In the genomic region with DNA sequence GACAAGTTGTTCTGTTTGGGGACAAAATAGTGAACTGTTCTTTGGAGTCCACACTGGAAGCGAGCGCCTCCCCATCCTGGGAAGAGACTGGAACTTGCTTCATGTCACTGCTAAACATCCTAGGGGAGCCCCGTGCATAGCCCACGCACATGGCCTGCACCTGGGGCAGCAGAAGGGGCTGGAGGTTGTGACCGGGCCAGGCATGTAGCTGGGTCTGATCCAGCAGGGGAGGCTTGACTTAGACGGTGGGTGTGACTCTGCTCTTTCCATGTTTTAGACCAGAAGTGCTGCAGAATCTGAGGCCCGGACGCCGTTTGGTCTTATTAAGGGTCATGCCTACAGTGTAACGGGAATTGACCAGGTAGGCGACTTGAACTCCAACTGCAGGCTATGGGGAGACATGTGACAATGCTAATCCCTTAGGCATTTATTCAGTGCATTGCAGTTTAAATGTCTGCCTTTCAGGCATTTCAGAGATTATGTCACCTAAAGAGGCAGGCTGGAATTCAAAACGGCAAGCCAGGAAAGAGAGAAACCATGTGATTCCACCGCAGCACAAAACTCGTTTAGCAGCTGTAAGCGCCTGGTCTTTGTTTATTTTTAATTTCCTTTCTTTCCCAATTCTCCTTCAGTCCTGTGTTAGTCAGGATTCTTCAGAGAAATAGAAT, we compare ENCODE assay signal across 18 cellular contexts. TPM values are rescaled to one million over a fixed set of nuclear protein-coding genes. Genes with fewer than 3 reads are reported as not detected.
A peak's percentile ranks its signal among the peaks of the same experiment; 100 is the strongest.
DNase-seq lines count a peak whose midpoint lies in the region; FAIRE-seq and TF ChIP-seq lines count a peak whose summit lies in the region.
"Had no signal": no experiment of that assay in that cellular context is flagged by ENCODE, and none has a peak within 500 bp of the region (broad histone marks: within the 10 kb centered on the region; RNA-seq: fewer than 3 reads in every experiment).

No MANE protein-coding gene starts in this region.

- no peak for TF ChIP-seq CTCF in H1 (IDR thresholded peaks at IDR 0.05; ENCODE audit: control extremely low read depth in 1 of 3, insufficient read depth in 1 of 3, low read depth in 1 of 3, low read length in 3 of 3)
- no peak for TF ChIP-seq CTCF in type B pancreatic cell (conservative IDR thresholded peaks at IDR 0.05)
- no peak for TF ChIP-seq CTCF in ovary (IDR thresholded peaks at IDR 0.05)

- H3K23ac ChIP-seq in H1 (ENCODE audit: insufficient read length) (no peak overlapping the region), mesenchymal stem cell (ENCODE audit: low read length in 2 of 2) (peak overlapping the region in 1 of 2 experiments; percentile 87)

- intact Hi-C loops in ovary (cut with DNase I) (no loop called here), posterior vena cava (cut with DNase I) (no loop called here)

- H3K9me3 ChIP-seq in H1 (ENCODE audit: insufficient read depth in 2 of 2, low read depth in 1 of 2, low read length in 1 of 2) (no peaks in the 10 kb centered on the region), mesenchymal stem cell (ENCODE audit: control insufficient read depth, low read length) (peaks cover 3% of the 10 kb centered on the region), ovary (no peaks in the 10 kb centered on the region)
- H3K9me3 ChIP-seq: thoracic aorta had no signal

- TF ChIP-seq EP300 in H1 (IDR thresholded peaks at IDR 0.05; ENCODE audit: borderline replicate concordance in 1 of 2, low read depth in 2 of 2, low read length in 2 of 2) (no peak), ovary (IDR thresholded peaks at IDR 0.05) (no peak)

- H3K4ac ChIP-seq in H1 (replicated peaks; ENCODE audit: insufficient read length, low read depth, low read length), result no peak overlapping the region
- H3K4ac ChIP-seq in mesenchymal stem cell (ENCODE audit: low read depth in 1 of 2, low read length in 2 of 2), result peak overlapping the region in 1 of 2 experiments; percentile 84

- no peaks in the 10 kb centered on the region for H3K23me2 ChIP-seq in H1 (ENCODE audit: low read depth, low read length)

- no peak overlapping the region for H2BK20ac ChIP-seq in H1 (ENCODE audit: low read length)

- no peaks in the 10 kb centered on the region for H3K79me1 ChIP-seq in H1 (ENCODE audit: low read depth, low read length)
- H3K79me1 ChIP-seq in mesenchymal stem cell (replicated peaks; ENCODE audit: low read length, poor library complexity, severe bottlenecking), result no peaks in the 10 kb centered on the region

- H3K36me3 Mint-ChIP-seq in type B pancreatic cell, result no peaks in the 10 kb centered on the region

- H3K4me3 ChIP-seq in H1 (ENCODE audit: extremely low read depth in 1 of 4, insufficient read depth in 2 of 4, low read depth in 3 of 4, low read length in 4 of 4), result no peak overlapping the region
- no peak overlapping the region for H3K4me3 ChIP-seq in mesenchymal stem cell (ENCODE audit: insufficient read depth in 1 of 2, low read depth in 1 of 2, low read length in 2 of 2)
- H3K4me3 ChIP-seq in ovary, result no peak overlapping the region
- H3K4me3 ChIP-seq: thoracic aorta had no signal

- H3K4me2 ChIP-seq in H1 (ENCODE audit: insufficient read depth in 1 of 2, low read depth in 2 of 2, low read length in 2 of 2) (no peak overlapping the region; a peak in 1 of 4 replicates), mesenchymal stem cell (ENCODE audit: low read length, poor library complexity, severe bottlenecking) (no peak overlapping the region)

- H3K9ac ChIP-seq in H1 (replicated peaks in 1 of 4; ENCODE audit: extremely low read depth in 1 of 4, low read depth in 3 of 4, low read length in 3 of 4) (no peak overlapping the region), mesenchymal stem cell (ENCODE audit: low read length) (no peak overlapping the region)

- H3K14ac ChIP-seq in H1 (ENCODE audit: insufficient read length) (no peak overlapping the region), mesenchymal stem cell (ENCODE audit: low read length in 2 of 2) (no peak overlapping the region)

- no peak overlapping the region for H3K56ac ChIP-seq in H1 (replicated peaks; ENCODE audit: insufficient read length, low read depth, low read length)

- peak overlapping the region; percentile 28 for H3K27ac Mint-ChIP-seq in type B pancreatic cell

- DNase-seq in NCI-H510A treated with DMSO at 0.1 percent for 48 hours (lab: John Stamatoyannopoulos, UW) (peak; percentile 8), NCI-H510A (lab: John Stamatoyannopoulos, UW) (no peak), H1 (ENCODE audit: low read depth in 1 of 2, low spot score in 2 of 2) (no peak), mesenchymal stem cell (peak; percentile 93), type B pancreatic cell (ENCODE audit: extremely low spot score, unreplicated experiment) (no peak), ovary (no peak), posterior vena cava (ENCODE audit: low spot score) (no peak)
- DNase-seq in activated CD4-positive, CD25-positive, alpha-beta regulatory T cell (lab: John Stamatoyannopoulos, UW), result no peak
- DNase-seq: GOT3, NCI-H1092 treated with DMSO at 0.1 percent for 48 hours, NCI-H526 treated with DMSO at 0.1 percent for 48 hours, SHP77, small intestine had no signal

- H3K36me3 ChIP-seq in H1 (ENCODE audit: control insufficient read depth in 2 of 4, insufficient read depth in 4 of 4, low read length in 3 of 4) (no peaks in the 10 kb centered on the region), mesenchymal stem cell (ENCODE audit: control insufficient read depth in 1 of 2, insufficient read depth in 2 of 2, low read depth in 1 of 2, low read length in 2 of 2) (no peaks in the 10 kb centered on the region), ovary (no peaks in the 10 kb centered on the region)
- H3K36me3 ChIP-seq: thoracic aorta had no signal

- H3K27me3 ChIP-seq in H1 (replicated peaks in 1 of 4; ENCODE audit: control insufficient read depth in 3 of 4, extremely low read depth in 1 of 4, insufficient read depth in 3 of 4, low read length in 3 of 4) (no peaks in the 10 kb centered on the region), mesenchymal stem cell (ENCODE audit: control insufficient read depth in 1 of 2, insufficient read depth in 1 of 2, low read length in 2 of 2) (peaks cover 6 to 8% of the 10 kb centered on the region in 2 experiments), ovary (no peaks in the 10 kb centered on the region)

- 0 out of 2 replicates have a peak overlapping the region, but pooled peaks have one; percentile 60 for H2AFZ ChIP-seq in H1 (ENCODE audit: low read length)
- peak overlapping the region; percentile 80 for H2AFZ ChIP-seq in mesenchymal stem cell (ENCODE audit: low read depth, low read length)

- CTCF ChIA-PET in H1 (lab: Charles Lee; ENCODE audit: partially characterized antibody), result interaction anchor here (1.1 to 1.7 kb wide), 2 partner anchors 18 to 33 kb away, joined by 3 read pairs; no protein-coding TSS in a partner anchor

- no peaks in the 10 kb centered on the region for H4K20me1 ChIP-seq in H1 (replicated peaks in 1 of 2; ENCODE audit: control insufficient read depth in 1 of 2, insufficient read depth in 2 of 2, low read length in 2 of 2)

- H2BK5ac ChIP-seq in H1 (ENCODE audit: low read depth, low read length) (no peak overlapping the region), mesenchymal stem cell (ENCODE audit: low read depth, low read length, poor library complexity, severe bottlenecking) (no peak overlapping the region)

- H3K27ac ChIP-seq in H1 (ENCODE audit: low read depth, low read length) (no peak overlapping the region), mesenchymal stem cell (ENCODE audit: low read length, poor library complexity, severe bottlenecking) (no peak overlapping the region), ovary (no peak overlapping the region)
- H3K27ac ChIP-seq: 22Rv1, thoracic aorta had no signal

- H3K27me3 Mint-ChIP-seq in type B pancreatic cell, result peaks cover 2% of the 10 kb centered on the region

- no peak for TF ChIP-seq RAD21 in H1 (IDR thresholded peaks at IDR 0.05 in 1 of 2, conservative IDR thresholded peaks at IDR 0.05 in 1 of 2; ENCODE audit: low read depth in 2 of 2, low read length in 2 of 2)

- no peaks in the 10 kb centered on the region for H3K79me2 ChIP-seq in H1 (ENCODE audit: control insufficient read depth in 1 of 2, insufficient read depth in 2 of 2, low read length in 2 of 2)

- H3K4me1 ChIP-seq in H1 (replicated peaks in 1 of 4; ENCODE audit: control insufficient read depth in 3 of 4, insufficient read depth in 4 of 4, low read length in 3 of 4) (peaks cover 0 to 3% (median 1%) of the 10 kb centered on the region in 4 experiments; a peak in 3 of 7 replicates), mesenchymal stem cell (ENCODE audit: control insufficient read depth, insufficient read depth, low read depth, low read length) (peaks cover 2% of the 10 kb centered on the region), ovary (ENCODE audit: insufficient read depth) (peaks cover 5% of the 10 kb centered on the region)

- H2BK15ac ChIP-seq in H1 (ENCODE audit: low read length) (no peak overlapping the region), mesenchymal stem cell (ENCODE audit: low read depth, poor library complexity, severe bottlenecking) (peak overlapping the region; percentile 60)

- H3K9me3 Mint-ChIP-seq in type B pancreatic cell, result peaks cover 10% of the 10 kb centered on the region

- FAIRE-seq in H1 (lab: Jason Lieb, UNC), result no peak
- FAIRE-seq: D721Med, HTR-8/SVneo, small intestine had no signal

- TF ChIP-seq POLR2A in H1 (IDR thresholded peaks at IDR 0.05; ENCODE audit: control extremely low read depth in 1 of 2, low read depth in 2 of 2, low read length in 2 of 2) (no peak), ovary (IDR thresholded peaks at IDR 0.05) (no peak)

- H3K4me1 Mint-ChIP-seq in type B pancreatic cell (ENCODE audit: unreplicated experiment), result peaks cover 7% of the 10 kb centered on the region

- WGBS in H1 (ENCODE audit: extremely low coverage in 1 of 2, insufficient coverage in 1 of 2, insufficient read length in 1 of 2, insufficient replicate concordance in 2 of 2, low coverage in 1 of 2, low lambda C conversion rate in 2 of 2, missing lambda C conversion rate in 1 of 2), 2 experiments, result 86% methylated on average over 15 of the region's 15 CpGs; no CpG with 5 or more reads in 1 of the 2 experiments
- 72% methylated on average over 15 of the region's 15 CpGs for WGBS in mesenchymal stem cell
- WGBS in ovary, 3 donors, result 32 to 63% (median 43%) methylated on average over 15 of the region's 15 CpGs

- no peak overlapping the region for H2BK12ac ChIP-seq in H1 (ENCODE audit: low read depth, low read length)
- H2BK12ac ChIP-seq in mesenchymal stem cell (ENCODE audit: low read length in 2 of 2), result peak overlapping the region in 1 of 2 experiments; percentile 98

- H2BK120ac ChIP-seq in H1 (replicated peaks; ENCODE audit: low read depth, low read length) (no peak overlapping the region), mesenchymal stem cell (ENCODE audit: low read depth, low read length) (no peak overlapping the region)

- no peak overlapping the region for H3K4me3 Mint-ChIP-seq in type B pancreatic cell

- H4K91ac ChIP-seq in H1 (replicated peaks; ENCODE audit: insufficient read length, low read length), result no peak overlapping the region
- peak overlapping the region; percentile 74 for H4K91ac ChIP-seq in mesenchymal stem cell (ENCODE audit: low read length)

- no peak overlapping the region for H4K8ac ChIP-seq in H1 (ENCODE audit: extremely low read depth, insufficient read depth, low read length)
- peak overlapping the region; percentile 63 for H4K8ac ChIP-seq in mesenchymal stem cell (ENCODE audit: low read length)

- H2AK5ac ChIP-seq in H1 (ENCODE audit: low read depth, low read length) (no peak overlapping the region), mesenchymal stem cell (ENCODE audit: low read length, severe bottlenecking) (no peak overlapping the region)

- POLR2A ChIA-PET in H1 (lab: Charles Lee; ENCODE audit: partially characterized antibody), result no interaction called here

- no peak overlapping the region for H4K5ac ChIP-seq in H1 (ENCODE audit: insufficient read length, low read depth, low read length)

- no peak overlapping the region for H3K18ac ChIP-seq in H1 (ENCODE audit: extremely low read depth, low read length)
- H3K18ac ChIP-seq in mesenchymal stem cell (ENCODE audit: low read depth in 1 of 2, low read length in 2 of 2), result peak overlapping the region; percentile 37 to 94

RNA-seq across cellular contexts. Expression of a gene that starts 21.8 kb away (rescaled TPM):
- 0.22 and 0.44 TPM in 2 replicates for total RNA-seq in H1 (2021; fragmentation: NEBNext Ultra II Directional; extraction: Animal tissue kit (Norgen Biotek cat#: 25700))
- polyA plus RNA-seq in H1 (2011; rRNA removed) (0.46 and 0.76 TPM in 2 replicates), ovary (under 1 TPM in 1 of 2 donors, not detected in 1; 0.08 TPM)
- polyA plus RNA-seq in H1 (2011; cell fraction: cytosol; rRNA removed), result 0.57 TPM
- 1.3 TPM for polyA plus RNA-seq in H1 (2011; cell fraction: nucleus; rRNA removed)
- polyA plus RNA-seq in H1 (2012, experiment 1 of 2), result 0.31 to 0.70 TPM (median 0.55 TPM) in 3 of 4 replicates, not detected in the other
- 0.35 TPM for polyA plus RNA-seq in H1 (2012, experiment 2 of 2)
- 0.24 TPM for polyA plus RNA-seq in H1 (2013, experiment 1 of 2)
- 0.24 TPM for polyA plus RNA-seq in H1 (2013, experiment 2 of 2)
- 0.17 and 1.4 TPM in 2 replicates for polyA minus RNA-seq in H1 (2011; rRNA and poly(A)+ RNA removed)
- polyA minus RNA-seq in H1 (2011; cell fraction: cytosol; rRNA and poly(A)+ RNA removed), result not detected
- 1.2 TPM for polyA minus RNA-seq in H1 (2011; cell fraction: nucleus; rRNA and poly(A)+ RNA removed)
- 0.21 TPM for polyA plus RNA-seq in mesenchymal stem cell (2013, experiment 1 of 2)
- 0.12 TPM for polyA plus RNA-seq in mesenchymal stem cell (2013, experiment 2 of 2)
- total RNA-seq in type B pancreatic cell (ENCODE audit: low replicate concordance) (0.72 and 1.1 TPM in 2 replicates), ovary (1 to 10 TPM in 1 of 7 donors, under 1 TPM in 6; 0.12 to 2.5 (median 0.30) TPM), posterior vena cava (not detected)
- total RNA-seq: mononuclear cell had no signal

RNA-seq across cellular contexts. Expression of a gene that starts 55.1 kb away (rescaled TPM):
- not detected in 2 replicates for total RNA-seq in H1 (2021; fragmentation: NEBNext Ultra II Directional; extraction: Animal tissue kit (Norgen Biotek cat#: 25700))
- 0.20 and 0.27 TPM in 2 replicates for polyA plus RNA-seq in H1 (2011; rRNA removed)
- polyA plus RNA-seq in H1 (2011; cell fraction: cytosol; rRNA removed), result 0.31 TPM
- 0.13 TPM for polyA plus RNA-seq in H1 (2011; cell fraction: nucleus; rRNA removed)
- polyA plus RNA-seq in H1 (2012, experiment 1 of 2), result not detected in 4 replicates
- not detected for polyA plus RNA-seq in H1 (2012, experiment 2 of 2)
- polyA plus RNA-seq in H1 (2013, experiment 1 of 2), result 0.08 TPM
- polyA plus RNA-seq in H1 (2013, experiment 2 of 2), result 0.11 TPM
- 0.12 TPM in 1 of 2 replicates, not detected in the other for polyA minus RNA-seq in H1 (2011; rRNA and poly(A)+ RNA removed)
- not detected for polyA minus RNA-seq in H1 (2011; cell fraction: cytosol; rRNA and poly(A)+ RNA removed)
- polyA minus RNA-seq in H1 (2011; cell fraction: nucleus; rRNA and poly(A)+ RNA removed), result not detected
- polyA plus RNA-seq in mesenchymal stem cell (2013, experiment 1 of 2), result 30.4 TPM
- polyA plus RNA-seq in mesenchymal stem cell (2013, experiment 2 of 2), result 30.9 TPM
- 125 and 163 TPM in 2 replicates for total RNA-seq in type B pancreatic cell (ENCODE audit: low replicate concordance)
- total RNA-seq in ovary, result 1 to 10 TPM in 6 of 7 donors, under 1 TPM in 1; 0.60 to 8.4 (median 3.3) TPM
- 1 to 10 TPM; 3.8 to 10.0 TPM for polyA plus RNA-seq in ovary
- 10 to 100 TPM; 22.5 to 57.0 TPM for total RNA-seq in posterior vena cava
- total RNA-seq: mononuclear cell had no signal

Comparison
In these comparisons a context has a peak if more than half of its experiments do, and no peak if none do; other contexts are left out.
1. DNase-seq: peak in NCI-H510A treated with DMSO at 0.1 percent for 48 hours (single experiment) and mesenchymal stem cell (single experiment); none in NCI-H510A (single experiment), H1 (0 of 2), type B pancreatic cell (single experiment), ovary (0 of 5), activated CD4-positive, CD25-positive, alpha-beta regulatory T cell (0 of 4) and posterior vena cava (single experiment).